2 cellular contexts compared by ENCODE assay signal in the genomic region with DNA sequence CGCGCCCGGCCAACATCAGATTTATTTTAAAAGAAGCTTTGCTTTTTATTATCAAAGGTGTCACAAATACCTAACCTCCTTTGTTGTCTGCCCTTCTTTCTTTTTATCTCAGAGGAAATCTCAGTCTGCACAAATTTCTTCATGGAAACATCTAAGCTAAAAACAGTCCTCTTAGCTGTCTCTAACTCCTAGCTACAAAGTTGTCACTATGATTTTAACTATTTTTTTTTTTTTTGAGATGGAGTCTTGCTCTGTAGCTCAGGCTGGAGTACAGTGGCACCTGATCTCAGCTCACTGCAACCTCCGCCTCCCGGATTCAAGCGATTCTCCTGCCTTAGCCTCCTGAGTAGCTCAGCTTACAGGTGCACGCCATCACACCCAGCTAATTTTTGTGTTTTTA.
TF ChIP-seq lines count a peak whose summit lies in the region.

No MANE protein-coding gene starts in this region.

TF ChIP-seq in GM12878, 131 proteins besides CTCF, POLR2A, EP300 and RAD21 (continues in another document):
- TF ChIP-seq, protein P1, sequence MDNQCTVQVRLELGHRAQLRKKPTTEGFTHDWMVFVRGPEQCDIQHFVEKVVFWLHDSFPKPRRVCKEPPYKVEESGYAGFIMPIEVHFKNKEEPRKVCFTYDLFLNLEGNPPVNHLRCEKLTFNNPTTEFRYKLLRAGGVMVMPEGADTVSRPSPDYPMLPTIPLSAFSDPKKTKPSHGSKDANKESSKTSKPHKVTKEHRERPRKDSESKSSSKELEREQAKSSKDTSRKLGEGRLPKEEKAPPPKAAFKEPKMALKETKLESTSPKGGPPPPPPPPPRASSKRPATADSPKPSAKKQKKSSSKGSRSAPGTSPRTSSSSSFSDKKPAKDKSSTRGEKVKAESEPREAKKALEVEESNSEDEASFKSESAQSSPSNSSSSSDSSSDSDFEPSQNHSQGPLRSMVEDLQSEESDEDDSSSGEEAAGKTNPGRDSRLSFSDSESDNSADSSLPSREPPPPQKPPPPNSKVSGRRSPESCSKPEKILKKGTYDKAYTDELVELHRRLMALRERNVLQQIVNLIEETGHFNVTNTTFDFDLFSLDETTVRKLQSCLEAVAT (IDR thresholded peaks at IDR 0.05) = no peak
- TF ChIP-seq TCF12 (IDR thresholded peaks at IDR 0.05; ENCODE audit: low read depth, low read length) = no peak
- TF ChIP-seq ZBTB4 (CRISPR knock-in tag; IDR thresholded peaks at IDR 0.05) = no peak
- no peak for TF ChIP-seq IKZF2 (IDR thresholded peaks at IDR 0.05)
- TF ChIP-seq NR2C2 (IDR thresholded peaks at IDR 0.05; ENCODE audit: borderline replicate concordance, control insufficient read depth, insufficient read length, low read depth) = no peak
- no peak for TF ChIP-seq FOXK2 (IDR thresholded peaks at IDR 0.05)
- no peak for TF ChIP-seq SMAD5 (IDR thresholded peaks at IDR 0.05; ENCODE audit: low read depth)
- no peak for TF ChIP-seq PBX3 (IDR thresholded peaks at IDR 0.05; ENCODE audit: insufficient replicate concordance, low read depth, low read length)
- no peak for TF ChIP-seq NR2F1 (conservative IDR thresholded peaks at IDR 0.05)
- no peak for TF ChIP-seq USF2 (IDR thresholded peaks at IDR 0.05; ENCODE audit: borderline replicate concordance, low read depth, low read length)
- TF ChIP-seq TARDBP (IDR thresholded peaks at IDR 0.05; ENCODE audit: borderline replicate concordance) = no peak
- no peak for TF ChIP-seq HDGF (IDR thresholded peaks at IDR 0.05)
- TF ChIP-seq FOS (IDR thresholded peaks at IDR 0.05; ENCODE audit: borderline replicate concordance, extremely low read depth, insufficient read length) = no peak
- TF ChIP-seq RUNX3 (IDR thresholded peaks at IDR 0.05; ENCODE audit: low read length) = no peak
- no peak for TF ChIP-seq BACH1 (IDR thresholded peaks at IDR 0.05; ENCODE audit: borderline replicate concordance)
- TF ChIP-seq, protein P2, sequence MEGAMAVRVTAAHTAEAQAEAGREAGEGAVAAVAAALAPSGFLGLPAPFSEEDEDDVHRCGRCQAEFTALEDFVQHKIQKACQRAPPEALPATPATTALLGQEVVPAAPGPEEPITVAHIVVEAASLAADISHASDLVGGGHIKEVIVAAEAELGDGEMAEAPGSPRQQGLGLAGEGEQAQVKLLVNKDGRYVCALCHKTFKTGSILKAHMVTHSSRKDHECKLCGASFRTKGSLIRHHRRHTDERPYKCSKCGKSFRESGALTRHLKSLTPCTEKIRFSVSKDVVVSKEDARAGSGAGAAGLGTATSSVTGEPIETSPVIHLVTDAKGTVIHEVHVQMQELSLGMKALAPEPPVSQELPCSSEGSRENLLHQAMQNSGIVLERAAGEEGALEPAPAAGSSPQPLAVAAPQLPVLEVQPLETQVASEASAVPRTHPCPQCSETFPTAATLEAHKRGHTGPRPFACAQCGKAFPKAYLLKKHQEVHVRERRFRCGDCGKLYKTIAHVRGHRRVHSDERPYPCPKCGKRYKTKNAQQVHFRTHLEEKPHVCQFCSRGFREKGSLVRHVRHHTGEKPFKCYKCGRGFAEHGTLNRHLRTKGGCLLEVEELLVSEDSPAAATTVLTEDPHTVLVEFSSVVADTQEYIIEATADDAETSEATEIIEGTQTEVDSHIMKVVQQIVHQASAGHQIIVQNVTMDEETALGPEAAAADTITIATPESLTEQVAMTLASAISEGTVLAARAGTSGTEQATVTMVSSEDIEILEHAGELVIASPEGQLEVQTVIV (IDR thresholded peaks at IDR 0.05; ENCODE audit: borderline replicate concordance, partially characterized antibody) = no peak

TF ChIP-seq in SK-N-SH treated with all-trans-retinoic acid at 6 μM for 48 hours, 23 proteins besides CTCF, POLR2A, EP300 and RAD21:
- TF ChIP-seq, protein P3, sequence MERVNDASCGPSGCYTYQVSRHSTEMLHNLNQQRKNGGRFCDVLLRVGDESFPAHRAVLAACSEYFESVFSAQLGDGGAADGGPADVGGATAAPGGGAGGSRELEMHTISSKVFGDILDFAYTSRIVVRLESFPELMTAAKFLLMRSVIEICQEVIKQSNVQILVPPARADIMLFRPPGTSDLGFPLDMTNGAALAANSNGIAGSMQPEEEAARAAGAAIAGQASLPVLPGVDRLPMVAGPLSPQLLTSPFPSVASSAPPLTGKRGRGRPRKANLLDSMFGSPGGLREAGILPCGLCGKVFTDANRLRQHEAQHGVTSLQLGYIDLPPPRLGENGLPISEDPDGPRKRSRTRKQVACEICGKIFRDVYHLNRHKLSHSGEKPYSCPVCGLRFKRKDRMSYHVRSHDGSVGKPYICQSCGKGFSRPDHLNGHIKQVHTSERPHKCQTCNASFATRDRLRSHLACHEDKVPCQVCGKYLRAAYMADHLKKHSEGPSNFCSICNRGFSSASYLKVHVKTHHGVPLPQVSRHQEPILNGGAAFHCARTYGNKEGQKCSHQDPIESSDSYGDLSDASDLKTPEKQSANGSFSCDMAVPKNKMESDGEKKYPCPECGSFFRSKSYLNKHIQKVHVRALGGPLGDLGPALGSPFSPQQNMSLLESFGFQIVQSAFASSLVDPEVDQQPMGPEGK (CRISPR knock-in tag; IDR thresholded peaks at IDR 0.05; ENCODE audit: borderline replicate concordance) = no peak
- no peak for TF ChIP-seq ZNF8 (CRISPR knock-in tag; IDR thresholded peaks at IDR 0.05)
- TF ChIP-seq PPARA (CRISPR knock-in tag; IDR thresholded peaks at IDR 0.05; ENCODE audit: borderline replicate concordance) = no peak
- no peak for TF ChIP-seq ZC3H10 (CRISPR knock-in tag; IDR thresholded peaks at IDR 0.05)
- TF ChIP-seq ZNF565 (CRISPR knock-in tag; conservative IDR thresholded peaks at IDR 0.05; ENCODE audit: low read depth) = no peak
- TF ChIP-seq, protein P4, sequence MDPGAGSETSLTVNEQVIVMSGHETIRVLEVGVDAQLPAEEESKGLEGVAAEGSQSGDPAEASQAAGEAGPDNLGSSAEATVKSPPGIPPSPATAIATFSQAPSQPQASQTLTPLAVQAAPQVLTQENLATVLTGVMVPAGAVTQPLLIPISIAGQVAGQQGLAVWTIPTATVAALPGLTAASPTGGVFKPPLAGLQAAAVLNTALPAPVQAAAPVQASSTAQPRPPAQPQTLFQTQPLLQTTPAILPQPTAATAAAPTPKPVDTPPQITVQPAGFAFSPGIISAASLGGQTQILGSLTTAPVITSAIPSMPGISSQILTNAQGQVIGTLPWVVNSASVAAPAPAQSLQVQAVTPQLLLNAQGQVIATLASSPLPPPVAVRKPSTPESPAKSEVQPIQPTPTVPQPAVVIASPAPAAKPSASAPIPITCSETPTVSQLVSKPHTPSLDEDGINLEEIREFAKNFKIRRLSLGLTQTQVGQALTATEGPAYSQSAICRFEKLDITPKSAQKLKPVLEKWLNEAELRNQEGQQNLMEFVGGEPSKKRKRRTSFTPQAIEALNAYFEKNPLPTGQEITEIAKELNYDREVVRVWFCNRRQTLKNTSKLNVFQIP (CRISPR knock-in tag; IDR thresholded peaks at IDR 0.05; ENCODE audit: borderline replicate concordance, low read depth) = no peak
- no peak for TF ChIP-seq TOX (CRISPR knock-in tag; IDR thresholded peaks at IDR 0.05; ENCODE audit: borderline replicate concordance)
- TF ChIP-seq RARB (CRISPR knock-in tag; IDR thresholded peaks at IDR 0.05) = no peak
- TF ChIP-seq BACH2 (CRISPR knock-in tag; IDR thresholded peaks at IDR 0.05; ENCODE audit: borderline replicate concordance) = no peak
- TF ChIP-seq, protein P5, sequence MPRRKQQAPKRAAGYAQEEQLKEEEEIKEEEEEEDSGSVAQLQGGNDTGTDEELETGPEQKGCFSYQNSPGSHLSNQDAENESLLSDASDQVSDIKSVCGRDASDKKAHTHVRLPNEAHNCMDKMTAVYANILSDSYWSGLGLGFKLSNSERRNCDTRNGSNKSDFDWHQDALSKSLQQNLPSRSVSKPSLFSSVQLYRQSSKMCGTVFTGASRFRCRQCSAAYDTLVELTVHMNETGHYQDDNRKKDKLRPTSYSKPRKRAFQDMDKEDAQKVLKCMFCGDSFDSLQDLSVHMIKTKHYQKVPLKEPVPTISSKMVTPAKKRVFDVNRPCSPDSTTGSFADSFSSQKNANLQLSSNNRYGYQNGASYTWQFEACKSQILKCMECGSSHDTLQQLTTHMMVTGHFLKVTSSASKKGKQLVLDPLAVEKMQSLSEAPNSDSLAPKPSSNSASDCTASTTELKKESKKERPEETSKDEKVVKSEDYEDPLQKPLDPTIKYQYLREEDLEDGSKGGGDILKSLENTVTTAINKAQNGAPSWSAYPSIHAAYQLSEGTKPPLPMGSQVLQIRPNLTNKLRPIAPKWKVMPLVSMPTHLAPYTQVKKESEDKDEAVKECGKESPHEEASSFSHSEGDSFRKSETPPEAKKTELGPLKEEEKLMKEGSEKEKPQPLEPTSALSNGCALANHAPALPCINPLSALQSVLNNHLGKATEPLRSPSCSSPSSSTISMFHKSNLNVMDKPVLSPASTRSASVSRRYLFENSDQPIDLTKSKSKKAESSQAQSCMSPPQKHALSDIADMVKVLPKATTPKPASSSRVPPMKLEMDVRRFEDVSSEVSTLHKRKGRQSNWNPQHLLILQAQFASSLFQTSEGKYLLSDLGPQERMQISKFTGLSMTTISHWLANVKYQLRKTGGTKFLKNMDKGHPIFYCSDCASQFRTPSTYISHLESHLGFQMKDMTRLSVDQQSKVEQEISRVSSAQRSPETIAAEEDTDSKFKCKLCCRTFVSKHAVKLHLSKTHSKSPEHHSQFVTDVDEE (CRISPR knock-in tag; IDR thresholded peaks at IDR 0.05) = no peak
- TF ChIP-seq ZNF70 (CRISPR knock-in tag; IDR thresholded peaks at IDR 0.05) = no peak
- TF ChIP-seq ZFP3 (CRISPR knock-in tag; IDR thresholded peaks at IDR 0.05) = no peak
- TF ChIP-seq, protein P6, sequence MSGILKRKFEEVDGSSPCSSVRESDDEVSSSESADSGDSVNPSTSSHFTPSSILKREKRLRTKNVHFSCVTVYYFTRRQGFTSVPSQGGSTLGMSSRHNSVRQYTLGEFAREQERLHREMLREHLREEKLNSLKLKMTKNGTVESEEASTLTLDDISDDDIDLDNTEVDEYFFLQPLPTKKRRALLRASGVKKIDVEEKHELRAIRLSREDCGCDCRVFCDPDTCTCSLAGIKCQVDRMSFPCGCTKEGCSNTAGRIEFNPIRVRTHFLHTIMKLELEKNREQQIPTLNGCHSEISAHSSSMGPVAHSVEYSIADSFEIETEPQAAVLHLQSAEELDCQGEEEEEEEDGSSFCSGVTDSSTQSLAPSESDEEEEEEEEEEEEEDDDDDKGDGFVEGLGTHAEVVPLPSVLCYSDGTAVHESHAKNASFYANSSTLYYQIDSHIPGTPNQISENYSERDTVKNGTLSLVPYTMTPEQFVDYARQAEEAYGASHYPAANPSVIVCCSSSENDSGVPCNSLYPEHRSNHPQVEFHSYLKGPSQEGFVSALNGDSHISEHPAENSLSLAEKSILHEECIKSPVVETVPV (CRISPR knock-in tag; IDR thresholded peaks at IDR 0.05) = no peak
- no peak for TF ChIP-seq OSR1 (CRISPR knock-in tag; IDR thresholded peaks at IDR 0.05)
- no peak for TF ChIP-seq TCF4 (CRISPR knock-in tag; IDR thresholded peaks at IDR 0.05; ENCODE audit: borderline replicate concordance)
- no peak for TF ChIP-seq CSDC2 (CRISPR knock-in tag; IDR thresholded peaks at IDR 0.05)
- TF ChIP-seq ARNTL (CRISPR knock-in tag; IDR thresholded peaks at IDR 0.05; ENCODE audit: borderline replicate concordance, low read depth) = no peak
- TF ChIP-seq CREB5 (CRISPR knock-in tag; IDR thresholded peaks at IDR 0.05; ENCODE audit: low read depth) = no peak
- TF ChIP-seq SNAI2 (CRISPR knock-in tag; IDR thresholded peaks at IDR 0.05) = no peak
